ENCODE assay signal across 8 cellular contexts in the genomic region with DNA sequence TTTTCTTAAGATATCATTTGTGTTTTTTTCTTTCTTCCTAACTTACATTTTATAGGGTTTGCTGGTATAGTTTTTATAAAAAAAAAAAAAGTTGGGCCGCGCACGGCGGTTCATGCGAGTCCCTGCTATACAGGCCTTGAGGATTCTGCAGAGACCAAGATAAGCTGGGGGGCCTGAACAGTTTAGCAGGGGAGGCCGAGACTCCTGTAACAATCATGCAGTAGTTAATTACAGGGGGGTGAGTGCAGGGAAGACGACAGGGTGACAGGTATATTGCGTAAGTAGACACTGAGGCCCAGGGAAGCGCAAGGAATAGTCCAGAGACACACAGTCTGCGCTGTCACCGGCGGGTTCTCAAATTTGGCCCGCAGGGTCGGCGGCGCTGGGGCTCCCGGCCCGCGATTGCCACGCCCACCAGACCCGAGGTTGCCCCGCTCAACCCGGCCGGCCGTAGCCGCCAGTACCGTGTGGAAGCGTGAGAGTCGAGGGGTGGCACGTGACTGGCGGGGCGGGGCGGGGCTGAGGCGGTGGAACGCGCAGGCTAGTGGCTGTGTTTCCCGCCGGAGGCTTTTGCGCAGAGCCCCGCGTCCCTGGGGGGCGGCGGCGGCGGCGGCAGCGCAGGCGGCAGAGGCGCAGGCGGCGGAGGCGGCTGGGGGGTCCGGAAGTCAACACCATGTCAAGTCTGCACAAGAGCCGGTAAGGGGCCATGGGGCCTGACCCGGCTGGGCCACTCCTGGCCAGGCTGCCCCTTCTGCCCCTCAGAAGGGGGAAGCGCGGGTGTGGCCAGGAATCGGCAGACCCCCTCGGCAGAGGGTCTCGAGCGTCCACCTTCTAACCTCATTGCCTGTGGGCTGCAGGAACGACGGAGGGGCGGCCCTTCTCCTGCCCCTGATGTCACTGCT. TPM values are rescaled to one million over a fixed set of nuclear protein-coding genes. Genes with fewer than 3 reads are reported as not detected.
DNase-seq lines count a peak whose midpoint lies in the region; ATAC-seq, FAIRE-seq and TF ChIP-seq lines count a peak whose summit lies in the region.

A gene with protein sequence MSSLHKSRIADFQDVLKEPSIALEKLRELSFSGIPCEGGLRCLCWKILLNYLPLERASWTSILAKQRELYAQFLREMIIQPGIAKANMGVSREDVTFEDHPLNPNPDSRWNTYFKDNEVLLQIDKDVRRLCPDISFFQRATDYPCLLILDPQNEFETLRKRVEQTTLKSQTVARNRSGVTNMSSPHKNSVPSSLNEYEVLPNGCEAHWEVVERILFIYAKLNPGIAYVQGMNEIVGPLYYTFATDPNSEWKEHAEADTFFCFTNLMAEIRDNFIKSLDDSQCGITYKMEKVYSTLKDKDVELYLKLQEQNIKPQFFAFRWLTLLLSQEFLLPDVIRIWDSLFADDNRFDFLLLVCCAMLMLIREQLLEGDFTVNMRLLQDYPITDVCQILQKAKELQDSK (plus strand): TSS at position 573 of the 902 bp plus-strand sequence. CDS start 101 bp downstream, at position 674.

- H3K4me2 ChIP-seq in keratinocyte (ENCODE audit: control insufficient read depth, extremely low read depth, insufficient read depth, low read depth, low read length), result peak within 1 kb of the TSS; percentile 92

- DNase-seq in AG09319 (ENCODE audit: extremely low read depth, low read depth) (peak; percentile 46), NCI-H510A (lab: John Stamatoyannopoulos, UW) (peak; percentile 75), keratinocyte (ENCODE audit: low read depth, low spot score) (no peak)
- DNase-seq in activated CD4-positive, CD25-positive, alpha-beta regulatory T cell treated with anti-CD3 and anti-CD28 coated beads, Interleukin-2, amount 50 U/mL, for 72 hours, result peak; percentile 91
- DNase-seq in central memory CD8-positive, alpha-beta T cell (ENCODE audit: low spot score in 2 of 2), result peak; percentile 88
- peak; percentile 81 to 89 (median 84) for DNase-seq in stimulated activated CD4-positive, alpha-beta T cell treated with anti-CD3 and anti-CD28 coated beads, Interleukin-12 subunit alpha, Interleukin-12 subunit beta, amount 100 ng/mL, for 48 hours (ENCODE audit: low read depth in 2 of 3, low spot score in 1 of 3)

- H3K27me3 ChIP-seq in keratinocyte (ENCODE audit: control insufficient read depth, extremely low read depth, insufficient read depth, low read length), result no peaks in the 10 kb centered on the region

- peak within 1 kb of the TSS; percentile 85 for H3K9ac ChIP-seq in keratinocyte (ENCODE audit: control insufficient read depth, extremely low read depth, insufficient read depth, low read length)

- peaks cover 6% of the 10 kb centered on the region in 2 experiments for H3K36me3 ChIP-seq in keratinocyte (ENCODE audit: control insufficient read depth in 2 of 2, extremely low read depth in 1 of 2, insufficient read depth in 2 of 2, low read length in 2 of 2)

- peak within 1 kb of the TSS; percentile 61 for H3K27ac ChIP-seq in keratinocyte (ENCODE audit: control insufficient read depth, insufficient read depth, low read length)

- TF ChIP-seq CTCF in AG09319 (IDR thresholded peaks at IDR 0.05; ENCODE audit: low read depth, low read length), result no peak
- no peak for TF ChIP-seq CTCF in keratinocyte (optimal IDR thresholded peaks at IDR 0.05 in 1 of 3, IDR thresholded peaks at IDR 0.05 in 1 of 3, conservative IDR thresholded peaks at IDR 0.05 in 1 of 3; ENCODE audit: extremely low read depth in 1 of 3, insufficient read depth in 2 of 3, low read length in 3 of 3)

- H3K4me3 ChIP-seq in keratinocyte (ENCODE audit: control insufficient read depth in 2 of 3, extremely low read depth in 1 of 3, insufficient read depth in 2 of 3, low read depth in 1 of 3, low read length in 3 of 3), result peak within 1 kb of the TSS; percentile 78 to 98 (median 94)

- H3K4me1 ChIP-seq in keratinocyte (ENCODE audit: control insufficient read depth, extremely low read depth, insufficient read depth, low read length), result peaks cover 10% of the 10 kb centered on the region

- H3K9me3 Mint-ChIP-seq in central memory CD8-positive, alpha-beta T cell, result no peaks in the 10 kb centered on the region

- H3K9me1 ChIP-seq in keratinocyte (ENCODE audit: control insufficient read depth, extremely low read depth, insufficient read depth, low read length), result no peaks in the 10 kb centered on the region

- H3K27ac Mint-ChIP-seq in central memory CD8-positive, alpha-beta T cell (ENCODE audit: low read depth), result peak within 1 kb of the TSS; percentile 91

- H3K4me3 Mint-ChIP-seq in central memory CD8-positive, alpha-beta T cell, result peak within 1 kb of the TSS; percentile 95

- H4K20me1 ChIP-seq in keratinocyte (ENCODE audit: control insufficient read depth, extremely low read depth, insufficient read depth, low read length), result no peaks in the 10 kb centered on the region

- H3K36me3 Mint-ChIP-seq in central memory CD8-positive, alpha-beta T cell (ENCODE audit: insufficient read depth), result peaks cover 14% of the 10 kb centered on the region

- H3K79me2 ChIP-seq in keratinocyte (ENCODE audit: control insufficient read depth, insufficient read depth, low read length), result peaks cover 10% of the 10 kb centered on the region

- H3K9me3 ChIP-seq in keratinocyte (ENCODE audit: control insufficient read depth, low read depth, low read length), result no peaks in the 10 kb centered on the region

- no peaks in the 10 kb centered on the region for H3K27me3 Mint-ChIP-seq in central memory CD8-positive, alpha-beta T cell

- dilution Hi-C loops in keratinocyte (cut with MboI; ENCODE audit: extremely low pct_ligation_motif_present, low sequenced_read_pairs), result no loop called here

- FAIRE-seq in keratinocyte (lab: Jason Lieb, UNC), result no peak

- peaks cover 14% of the 10 kb centered on the region for H3K4me1 Mint-ChIP-seq in central memory CD8-positive, alpha-beta T cell

- peak; percentile 78 for ATAC-seq in GM19043 (IDR thresholded peaks at IDR 0.05; ENCODE audit: low read depth, unreplicated experiment)
- peak; percentile 91 for ATAC-seq in HG03354 (IDR thresholded peaks at IDR 0.05; ENCODE audit: poor library complexity, severe bottlenecking, unreplicated experiment)
- ATAC-seq in central memory CD8-positive, alpha-beta T cell (replicated peaks; ENCODE audit: extremely low read depth, poor library complexity, severe bottlenecking), result peak; percentile 97

- H2AFZ ChIP-seq in keratinocyte (ENCODE audit: control insufficient read depth, low read length), result peak within 1 kb of the TSS; percentile 92

RNA-seq across cellular contexts. Expression of the gene that starts here (rescaled TPM):
- polyA plus RNA-seq in keratinocyte, result 12.8 to 25.1 TPM (median 14.1 TPM) in 3 replicates
- 3.8 TPM for polyA plus RNA-seq in keratinocyte (2011; ENCODE audit: low read depth)
- 17.7 and 18.4 TPM in 2 replicates for polyA plus RNA-seq in keratinocyte (2011; cell fraction: cytosol; rRNA removed)
- polyA plus RNA-seq in keratinocyte (2011; cell fraction: nucleus; rRNA removed), result 20.3 and 20.7 TPM in 2 replicates
- polyA plus RNA-seq in keratinocyte (2012; ENCODE audit: low replicate concordance), result 9.0 and 15.9 TPM in 2 replicates
- polyA minus RNA-seq in keratinocyte, result 16.9 to 23.8 TPM (median 16.9 TPM) in 3 replicates
- 6.3 TPM for polyA minus RNA-seq in keratinocyte (2011; cell fraction: cytosol; rRNA and poly(A)+ RNA removed)
- 5.0 and 8.3 TPM in 2 replicates for polyA minus RNA-seq in keratinocyte (2011; cell fraction: nucleus; rRNA and poly(A)+ RNA removed)
